In the genomic region with DNA sequence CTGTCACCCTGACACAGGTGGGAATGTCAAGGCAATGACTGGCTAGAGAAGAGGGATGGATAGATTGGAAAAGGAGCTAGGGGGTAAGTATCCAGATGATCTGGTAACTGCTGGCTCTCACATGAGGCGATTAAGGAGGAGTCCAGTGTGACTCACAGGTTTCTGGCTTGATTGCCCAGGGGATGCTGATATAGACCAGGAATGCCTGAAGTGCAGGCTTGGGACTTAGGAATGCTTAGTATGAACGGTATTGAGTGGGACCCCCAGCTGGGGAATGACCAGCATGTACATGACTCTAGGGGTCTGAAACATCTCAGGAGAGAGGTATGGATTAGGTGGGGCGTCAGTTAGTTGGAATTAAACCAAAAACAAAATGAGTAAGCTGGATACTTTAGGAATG, we compare ENCODE assay signal across 15 cellular contexts.
DNase-seq lines count a peak whose midpoint lies in the region; ATAC-seq, FAIRE-seq and TF ChIP-seq lines count a peak whose summit lies in the region.
"Had no signal": no experiment of that assay in that cellular context is flagged by ENCODE, and none has a peak within 500 bp of the region (broad histone marks: within the 10 kb centered on the region; RNA-seq: fewer than 3 reads in every experiment).

No MANE protein-coding gene starts in this region.

- FAIRE-seq in H1 (lab: Jason Lieb, UNC) = no peak
- FAIRE-seq: keratinocyte had no signal

- in situ Hi-C loops in gastrocnemius medialis (cut with MboI; ENCODE audit: low sequenced_read_pairs in 4 of 4) = no loop called here

- no peak overlapping the region for H3K56ac ChIP-seq in H1 (replicated peaks; ENCODE audit: insufficient read length, low read depth, low read length)

- no peak for TF ChIP-seq RAD21 in H1 (IDR thresholded peaks at IDR 0.05 in 1 of 2, conservative IDR thresholded peaks at IDR 0.05 in 1 of 2; ENCODE audit: low read depth in 2 of 2, low read length in 2 of 2)

- H2AK5ac ChIP-seq in H1 (ENCODE audit: low read depth, low read length) = peak overlapping the region; percentile 86; the same call in 1 of the 2 replicates

- no peak overlapping the region for H3K23ac ChIP-seq in H1 (ENCODE audit: insufficient read length)

- no peak overlapping the region for H3K4me3 Mint-ChIP-seq in CD4-positive, alpha-beta memory T cell
- H3K4me3 Mint-ChIP-seq: CD4-positive, CD25-positive, alpha-beta regulatory T cell; natural killer cell had no signal

- no peak overlapping the region for H3K9ac ChIP-seq in H1 (replicated peaks in 1 of 4; ENCODE audit: extremely low read depth in 1 of 4, low read depth in 3 of 4, low read length in 3 of 4)

- H4K5ac ChIP-seq in H1 (ENCODE audit: insufficient read length, low read depth, low read length) = no peak overlapping the region

- peak overlapping the region; percentile 48; the same call in 1 of the 2 replicates for H3K18ac ChIP-seq in H1 (ENCODE audit: extremely low read depth, low read length)

- H4K91ac ChIP-seq in H1 (replicated peaks; ENCODE audit: insufficient read length, low read length) = peak overlapping the region; percentile 80

- H2BK5ac ChIP-seq in H1 (ENCODE audit: low read depth, low read length) = peak overlapping the region; percentile 85

- no peak overlapping the region for H4K8ac ChIP-seq in H1 (ENCODE audit: extremely low read depth, insufficient read depth, low read length)

- no peak overlapping the region for H3K4ac ChIP-seq in H1 (replicated peaks; ENCODE audit: insufficient read length, low read depth, low read length)

- TF ChIP-seq POLR2A in H1 (IDR thresholded peaks at IDR 0.05; ENCODE audit: control extremely low read depth in 1 of 2, low read depth in 2 of 2, low read length in 2 of 2) (no peak), gastrocnemius medialis (IDR thresholded peaks at IDR 0.05) (no peak)

- H3K4me3 ChIP-seq in PC-9 (no peak overlapping the region), H1 (ENCODE audit: extremely low read depth in 1 of 4, insufficient read depth in 2 of 4, low read depth in 3 of 4, low read length in 4 of 4) (no peak overlapping the region), gastrocnemius medialis (no peak overlapping the region)
- H3K4me3 ChIP-seq in CD4-positive, alpha-beta memory T cell (ENCODE audit: low read length in 2 of 2) = no peak overlapping the region
- H3K4me3 ChIP-seq: Peyer's patch had no signal

- peaks cover 1 to 2% of the 10 kb centered on the region in 2 donors for H3K27me3 Mint-ChIP-seq in CD4-positive, alpha-beta memory T cell

- no peak overlapping the region for H2BK15ac ChIP-seq in H1 (ENCODE audit: low read length)

- H2BK12ac ChIP-seq in H1 (ENCODE audit: low read depth, low read length) = peak overlapping the region; percentile 90

- DNase-seq in EL (peak; percentile 89), PC-9 (peak; percentile 42 to 79), H1 (ENCODE audit: low read depth in 1 of 2, low spot score in 2 of 2) (no peak), myocyte (ENCODE audit: low read depth) (peak; percentile 37), NCI-H1092 treated with DMSO at 0.1 percent for 48 hours (lab: John Stamatoyannopoulos, UW) (no peak), gastrocnemius medialis (no peak), NCI-H446 treated with DMSO at 0.1 percent for 48 hours (lab: John Stamatoyannopoulos, UW) (no peak)
- DNase-seq in CD4-positive, alpha-beta memory T cell = no peak
- DNase-seq: CD4-positive, CD25-positive, alpha-beta regulatory T cell; cerebellar nuclear complex; natural killer cell; NCI-H345; Peyer's patch had no signal

- intact Hi-C loops in PC-9 (cut with micrococcal nuclease; ENCODE audit: unreplicated experiment) (no loop called here), gastrocnemius medialis (cut with DNase I; ENCODE audit: low total_unique reads) (no loop called here)
- intact Hi-C loops in CD4-positive, alpha-beta memory T cell (cut with micrococcal nuclease) = no loop called here

- H3K4me2 ChIP-seq in PC-9 = 0 out of 2 replicates have a peak overlapping the region, but pooled peaks have one; percentile 0
- H3K4me2 ChIP-seq in H1 (ENCODE audit: insufficient read depth in 1 of 2, low read depth in 2 of 2, low read length in 2 of 2) = peak overlapping the region in 1 of 2 experiments; percentile 42; a peak in 1 of 4 replicates

- H3K36me3 ChIP-seq in PC-9 (ENCODE audit: low read depth) (no peaks in the 10 kb centered on the region), H1 (ENCODE audit: control insufficient read depth in 2 of 4, insufficient read depth in 4 of 4, low read length in 3 of 4) (no peaks in the 10 kb centered on the region), gastrocnemius medialis (no peaks in the 10 kb centered on the region)
- no peaks in the 10 kb centered on the region for H3K36me3 ChIP-seq in CD4-positive, alpha-beta memory T cell (ENCODE audit: insufficient read depth, low read length)
- H3K36me3 ChIP-seq: Peyer's patch had no signal

- H3K9me3 ChIP-seq in PC-9 (ENCODE audit: insufficient read depth, low read depth) = no peaks in the 10 kb centered on the region
- H3K9me3 ChIP-seq in H1 (ENCODE audit: insufficient read depth in 2 of 2, low read depth in 1 of 2, low read length in 1 of 2) = no peaks in the 10 kb centered on the region
- no peaks in the 10 kb centered on the region for H3K9me3 ChIP-seq in gastrocnemius medialis
- no peaks in the 10 kb centered on the region for H3K9me3 ChIP-seq in CD4-positive, alpha-beta memory T cell (ENCODE audit: control insufficient read depth in 1 of 2, low read length in 2 of 2)
- H3K9me3 ChIP-seq: Peyer's patch had no signal

- no peaks in the 10 kb centered on the region for H3K23me2 ChIP-seq in H1 (ENCODE audit: low read depth, low read length)

- H3K79me1 ChIP-seq in H1 (ENCODE audit: low read depth, low read length) = no peaks in the 10 kb centered on the region

- no peaks in the 10 kb centered on the region for H4K20me1 ChIP-seq in PC-9 (ENCODE audit: insufficient read depth)
- no peaks in the 10 kb centered on the region for H4K20me1 ChIP-seq in H1 (replicated peaks in 1 of 2; ENCODE audit: control insufficient read depth in 1 of 2, insufficient read depth in 2 of 2, low read length in 2 of 2)

- H3K36me3 Mint-ChIP-seq in CD4-positive, alpha-beta memory T cell = no peaks in the 10 kb centered on the region
- H3K36me3 Mint-ChIP-seq: CD4-positive, CD25-positive, alpha-beta regulatory T cell; natural killer cell had no signal

- BruUV-seq in PC-9 (replicated peaks; lab: Mats Ljungman, UMichigan) = no TSS peak

- H3K27ac Mint-ChIP-seq in CD4-positive, alpha-beta memory T cell = peak overlapping the region in 1 of 7 donors; percentile 0
- H3K27ac Mint-ChIP-seq: CD4-positive, CD25-positive, alpha-beta regulatory T cell; natural killer cell had no signal

- 83% methylated on average over 3 of the region's 3 CpGs; no CpG with 5 or more reads in 1 of the 2 experiments for WGBS in H1 (ENCODE audit: extremely low coverage in 1 of 2, insufficient coverage in 1 of 2, insufficient read length in 1 of 2, insufficient replicate concordance in 2 of 2, low coverage in 1 of 2, low lambda C conversion rate in 2 of 2, missing lambda C conversion rate in 1 of 2), 2 experiments

- no peak overlapping the region for H3K14ac ChIP-seq in H1 (ENCODE audit: insufficient read length)

- CTCF ChIA-PET in PC-9 (lab: Charles Lee) = interaction anchor here (0.6 to 1.0 kb wide), 2 partner anchors 9 to 20 kb away, joined by 3 read pairs; no protein-coding TSS in a partner anchor
- CTCF ChIA-PET in H1 (lab: Charles Lee; ENCODE audit: partially characterized antibody) = interaction anchor here (1.2 kb wide), 2 partner anchors 20 to 39 kb away, joined by 3 read pairs; no protein-coding TSS in a partner anchor
- CTCF ChIA-PET in CD4-positive, alpha-beta memory T cell (lab: Charles Lee; ENCODE audit: partially characterized antibody) = no interaction called here

- peak overlapping the region; percentile 90 for H2BK120ac ChIP-seq in H1 (replicated peaks; ENCODE audit: low read depth, low read length)

- H2AFZ ChIP-seq in PC-9 = no peak overlapping the region
- no peak overlapping the region for H2AFZ ChIP-seq in H1 (ENCODE audit: low read length)

- H3K27ac ChIP-seq in PC-9 (no peak overlapping the region), H1 (ENCODE audit: low read depth, low read length) (no peak overlapping the region), gastrocnemius medialis (no peak overlapping the region)
- no peak overlapping the region for H3K27ac ChIP-seq in CD4-positive, alpha-beta memory T cell (ENCODE audit: low read depth, low read length)
- H3K27ac ChIP-seq: Peyer's patch had no signal

- ATAC-seq in gastrocnemius medialis = no peak
- ATAC-seq: esophagus mucosa, natural killer cell had no signal

- H3K79me2 ChIP-seq in PC-9 (ENCODE audit: low read depth) = no peaks in the 10 kb centered on the region
- H3K79me2 ChIP-seq in H1 (ENCODE audit: control insufficient read depth in 1 of 2, insufficient read depth in 2 of 2, low read length in 2 of 2) = no peaks in the 10 kb centered on the region

- H3K4me1 Mint-ChIP-seq in CD4-positive, alpha-beta memory T cell = no peaks in the 10 kb centered on the region
- H3K4me1 Mint-ChIP-seq: CD4-positive, CD25-positive, alpha-beta regulatory T cell; natural killer cell had no signal

- H3F3A ChIP-seq in PC-9 (ENCODE audit: insufficient read depth, low read depth) = peaks cover 13% of the 10 kb centered on the region; the same call in 1 of the 2 replicates

- H3K9me3 Mint-ChIP-seq in CD4-positive, alpha-beta memory T cell = no peaks in the 10 kb centered on the region
- H3K9me3 Mint-ChIP-seq: CD4-positive, CD25-positive, alpha-beta regulatory T cell; natural killer cell had no signal

- no peak for TF ChIP-seq EP300 in H1 (IDR thresholded peaks at IDR 0.05; ENCODE audit: borderline replicate concordance in 1 of 2, low read depth in 2 of 2, low read length in 2 of 2)

- POLR2A ChIA-PET in PC-9 (lab: Charles Lee; ENCODE audit: unreplicated experiment) (interaction anchor here (0.6 to 0.7 kb wide), 3 partner anchors 24 to 870 kb away, joined by 4 to 26 read pairs (median 5); no protein-coding TSS in a partner anchor), H1 (lab: Charles Lee; ENCODE audit: partially characterized antibody) (no interaction called here)
- POLR2A ChIA-PET in CD4-positive, alpha-beta memory T cell (lab: Charles Lee; ENCODE audit: partially characterized antibody) = no interaction called here

- no peaks in the 10 kb centered on the region for H3K9me2 ChIP-seq in PC-9 (ENCODE audit: insufficient read depth)

- H2BK20ac ChIP-seq in H1 (ENCODE audit: low read length) = peak overlapping the region; percentile 80; the same call in 1 of the 2 replicates

- H3K4me1 ChIP-seq in PC-9 (replicated peaks; ENCODE audit: insufficient read depth) (peaks cover 28% of the 10 kb centered on the region), H1 (replicated peaks in 1 of 4; ENCODE audit: control insufficient read depth in 3 of 4, insufficient read depth in 4 of 4, low read length in 3 of 4) (peaks cover 2 to 28% (median 14%) of the 10 kb centered on the region in 4 experiments; a peak in 6 of 7 replicates), gastrocnemius medialis (no peaks in the 10 kb centered on the region)
- no peaks in the 10 kb centered on the region for H3K4me1 ChIP-seq in CD4-positive, alpha-beta memory T cell (ENCODE audit: insufficient read depth, low read length)
- H3K4me1 ChIP-seq: Peyer's patch had no signal

- H3K27me3 ChIP-seq in PC-9 (ENCODE audit: insufficient read depth, low read depth) (no peaks in the 10 kb centered on the region), H1 (replicated peaks in 1 of 4; ENCODE audit: control insufficient read depth in 3 of 4, extremely low read depth in 1 of 4, insufficient read depth in 3 of 4, low read length in 3 of 4) (no peaks in the 10 kb centered on the region), gastrocnemius medialis (no peaks in the 10 kb centered on the region)
- H3K27me3 ChIP-seq in CD4-positive, alpha-beta memory T cell (ENCODE audit: insufficient read depth, low read length) = no peaks in the 10 kb centered on the region
- H3K27me3 ChIP-seq: Peyer's patch had no signal

- TF ChIP-seq CTCF in PC-9 (conservative IDR thresholded peaks at IDR 0.05) (no peak), H1 (IDR thresholded peaks at IDR 0.05; ENCODE audit: control extremely low read depth in 1 of 3, insufficient read depth in 1 of 3, low read depth in 1 of 3, low read length in 3 of 3) (no peak), gastrocnemius medialis (IDR thresholded peaks at IDR 0.05 in 4 of 5, conservative IDR thresholded peaks at IDR 0.05 in 1 of 5) (no peak)

Comparison
In these comparisons a context has a peak if more than half of its experiments do, and no peak if none do; other contexts are left out.
1. DNase-seq: peak in EL (single experiment), PC-9 (2 of 2) and myocyte (single experiment); none in H1 (0 of 2), NCI-H1092 treated with DMSO at 0.1 percent for 48 hours (single experiment), gastrocnemius medialis (0 of 2), NCI-H446 treated with DMSO at 0.1 percent for 48 hours (single experiment) and CD4-positive, alpha-beta memory T cell (0 of 5).